ENCODE assay signal across 15 cellular contexts in genomic region chr4:104352211-104352610, GRCh38.
DNase-seq lines count a peak whose midpoint lies in the region; ATAC-seq and TF ChIP-seq lines count a peak whose summit lies in the region.
"Had no signal": no experiment of that assay in that cellular context is flagged by ENCODE, and none has a peak within 500 bp of the region (broad histone marks: within the 10 kb centered on the region; RNA-seq: fewer than 3 reads in every experiment).

No MANE protein-coding gene starts in this region.

- ATAC-seq in GM19351 (IDR thresholded peaks at IDR 0.05; ENCODE audit: unreplicated experiment) (peak; percentile 62), foreskin keratinocyte (peak; percentile 10), GM19452 (IDR thresholded peaks at IDR 0.05; ENCODE audit: unreplicated experiment) (no peak), HG02840 (IDR thresholded peaks at IDR 0.05; ENCODE audit: low FRiP score, unreplicated experiment) (no peak)
- ATAC-seq: activated CD4-positive, alpha-beta T cell treated with anti-CD3 and anti-CD28 coated beads for 36 hours; stimulated activated effector memory CD8-positive, alpha-beta T cell treated with anti-CD3 and anti-CD28 coated beads, Interleukin-12 subunit alpha, Interleukin-12 subunit beta, amount 100 ng/mL, for 72 hours had no signal

- no peak overlapping the region for H3K27ac ChIP-seq in foreskin keratinocyte

- DNase-seq in AML-193 (lab: John Stamatoyannopoulos, UW) (peak; percentile 2 to 5), NAMALWA (ENCODE audit: low spot score) (peak; percentile 11), foreskin keratinocyte (no peak), kidney tubule cell (ENCODE audit: low spot score) (no peak)
- DNase-seq in activated naive CD4-positive, alpha-beta T cell treated with anti-CD3 and anti-CD28 coated beads for 36 hours, result no peak
- DNase-seq: activated CD4-positive, alpha-beta T cell treated with anti-CD3 and anti-CD28 coated beads for 36 hours; DMS79 treated with DMSO at 0.1 percent for 48 hours; NCI-H146; NCI-H748 treated with DMSO at 0.1 percent for 48 hours had no signal

- H3K27ac Mint-ChIP-seq in activated naive CD4-positive, alpha-beta T cell treated with anti-CD3 and anti-CD28 coated beads for 36 hours, result no peak overlapping the region
- H3K27ac Mint-ChIP-seq: activated CD4-positive, alpha-beta T cell treated with anti-CD3 and anti-CD28 coated beads for 36 hours; activated T-helper 1 cell treated with anti-CD3 and anti-CD28 coated beads, Interleukin-12 subunit alpha, Interleukin-12 subunit beta, Interleukin-2, Interleukin-4 antibody, amounts not matched to agents 30 ng/mL and 10 ng/mL and 1 ng/mL, durations not matched to agents 14 hours and 24 hours and 36 hours; mesothelial cell of epicardium; stimulated activated effector memory CD8-positive, alpha-beta T cell treated with anti-CD3 and anti-CD28 coated beads, Interleukin-12 subunit alpha, Interleukin-12 subunit beta, amount 100 ng/mL, for 72 hours had no signal

- CTCF ChIA-PET in activated naive CD4-positive, alpha-beta T cell treated with anti-CD3 and anti-CD28 coated beads for 36 hours (lab: Charles Lee), result no interaction called here

- no peaks in the 10 kb centered on the region for H3K4me1 Mint-ChIP-seq in activated naive CD4-positive, alpha-beta T cell treated with anti-CD3 and anti-CD28 coated beads for 36 hours (ENCODE audit: low read depth)
- H3K4me1 Mint-ChIP-seq: activated CD4-positive, alpha-beta T cell treated with anti-CD3 and anti-CD28 coated beads for 36 hours; mesothelial cell of epicardium; stimulated activated effector memory CD8-positive, alpha-beta T cell treated with anti-CD3 and anti-CD28 coated beads, Interleukin-12 subunit alpha, Interleukin-12 subunit beta, amount 100 ng/mL, for 72 hours had no signal

- H3K27me3 ChIP-seq in foreskin keratinocyte, result no peaks in the 10 kb centered on the region

- no peaks in the 10 kb centered on the region for H3K27me3 Mint-ChIP-seq in activated naive CD4-positive, alpha-beta T cell treated with anti-CD3 and anti-CD28 coated beads for 36 hours (ENCODE audit: low read depth)
- H3K27me3 Mint-ChIP-seq: activated CD4-positive, alpha-beta T cell treated with anti-CD3 and anti-CD28 coated beads for 36 hours had no signal

- intact Hi-C loops in activated naive CD4-positive, alpha-beta T cell treated with anti-CD3 and anti-CD28 coated beads for 36 hours (cut with micrococcal nuclease), result no loop called here

- peak; percentile 15 for TF ChIP-seq CTCF in foreskin keratinocyte (conservative IDR thresholded peaks at IDR 0.05)

- no peak overlapping the region for H3K4me3 Mint-ChIP-seq in activated naive CD4-positive, alpha-beta T cell treated with anti-CD3 and anti-CD28 coated beads for 36 hours
- H3K4me3 Mint-ChIP-seq: activated CD4-positive, alpha-beta T cell treated with anti-CD3 and anti-CD28 coated beads for 36 hours; activated T-helper 1 cell treated with anti-CD3 and anti-CD28 coated beads, Interleukin-12 subunit alpha, Interleukin-12 subunit beta, Interleukin-2, Interleukin-4 antibody, amounts not matched to agents 30 ng/mL and 10 ng/mL and 1 ng/mL, durations not matched to agents 14 hours and 24 hours and 36 hours; mesothelial cell of epicardium; stimulated activated effector memory CD8-positive, alpha-beta T cell treated with anti-CD3 and anti-CD28 coated beads, Interleukin-12 subunit alpha, Interleukin-12 subunit beta, amount 100 ng/mL, for 72 hours had no signal

- H3K36me3 Mint-ChIP-seq in activated naive CD4-positive, alpha-beta T cell treated with anti-CD3 and anti-CD28 coated beads for 36 hours (ENCODE audit: low read depth), result no peaks in the 10 kb centered on the region
- H3K36me3 Mint-ChIP-seq: stimulated activated effector memory CD8-positive, alpha-beta T cell treated with anti-CD3 and anti-CD28 coated beads, Interleukin-12 subunit alpha, Interleukin-12 subunit beta, amount 100 ng/mL, for 72 hours had no signal

- peaks cover 19% of the 10 kb centered on the region for H3K9me3 Mint-ChIP-seq in activated naive CD4-positive, alpha-beta T cell treated with anti-CD3 and anti-CD28 coated beads for 36 hours

- no peaks in the 10 kb centered on the region for H3K4me1 ChIP-seq in foreskin keratinocyte

Comparison
In these comparisons a context has a peak if more than half of its experiments do, and no peak if none do; other contexts are left out.
1. DNase-seq: peak in AML-193 (2 of 2) and NAMALWA (single experiment); none in foreskin keratinocyte (0 of 2), activated naive CD4-positive, alpha-beta T cell treated with anti-CD3 and anti-CD28 coated beads for 36 hours (single experiment) and kidney tubule cell (single experiment).
2. ATAC-seq: peak in GM19351 (single experiment) and foreskin keratinocyte (single experiment); none in GM19452 (single experiment) and HG02840 (single experiment).